8 cellular contexts compared by ENCODE assay signal in the genomic region with DNA sequence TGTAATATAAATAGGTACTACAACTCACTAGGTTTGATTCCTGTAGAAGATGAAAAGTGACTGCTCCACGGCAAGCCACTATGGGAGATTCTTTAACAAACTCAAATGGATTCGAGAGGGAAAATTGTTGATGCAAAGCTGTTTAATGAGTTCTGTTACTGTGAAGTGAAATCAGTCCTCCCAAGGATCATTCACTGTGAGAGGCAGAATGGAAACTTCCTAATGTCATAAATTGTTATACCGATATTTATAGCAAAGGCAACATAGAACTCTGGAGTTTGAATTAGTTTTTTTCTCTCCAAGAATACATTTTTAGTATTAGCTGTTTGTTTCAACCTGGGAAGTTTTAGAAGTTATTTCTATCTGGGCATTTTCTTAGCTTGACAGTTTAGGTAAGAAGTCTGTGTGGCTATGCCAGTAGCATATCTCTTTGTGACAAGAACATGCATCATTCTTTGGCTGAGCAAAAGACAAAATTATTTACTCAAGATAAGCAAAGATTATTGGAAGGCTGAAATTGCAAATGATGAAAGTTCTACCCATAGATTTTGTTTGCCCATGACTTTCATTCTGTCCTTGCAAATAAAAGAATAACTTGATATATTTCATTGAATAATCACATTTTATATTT.
"Had no signal": no experiment of that assay in that cellular context is flagged by ENCODE, and none has a peak within 500 bp of the region (broad histone marks: within the 10 kb centered on the region; RNA-seq: fewer than 3 reads in every experiment).

No MANE protein-coding gene starts in this region.

- H3K4me1 Mint-ChIP-seq: IgD-negative memory B cell had no signal

- H3K4me3 Mint-ChIP-seq: HFFc6, IgD-negative memory B cell had no signal

- FAIRE-seq: HepG2 had no signal

- H3K27ac ChIP-seq: HL-60 had no signal

- H3K27me3 Mint-ChIP-seq: IgD-negative memory B cell had no signal

- ATAC-seq: HCT116, HepG2 had no signal

- H3K4me3 ChIP-seq: HAP-1 had no signal

- H3K27ac Mint-ChIP-seq: HFFc6, IgD-negative memory B cell had no signal

- H3K9me3 ChIP-seq: HAP-1 had no signal

- DNase-seq: GOT3, H7, HFFc6 had no signal
